In genomic region chr19:8663920-8664670, GRCh38 we compare ENCODE assay signal across 11 cellular contexts. TPM values are rescaled to one million over a fixed set of nuclear protein-coding genes. Genes with fewer than 3 reads are reported as not detected.
DNase-seq lines count a peak whose midpoint lies in the region; ATAC-seq and TF ChIP-seq lines count a peak whose summit lies in the region.
"Had no signal": no experiment of that assay in that cellular context is flagged by ENCODE, and none has a peak within 500 bp of the region (broad histone marks: within the 10 kb centered on the region; RNA-seq: fewer than 3 reads in every experiment).

No MANE protein-coding gene starts in this region.

- H3K4me1 ChIP-seq in DND-41 (ENCODE audit: insufficient read depth, low read length) (peaks cover 67% of the 10 kb centered on the region), spleen (peaks cover 0 to 25% (median 5%) of the 10 kb centered on the region in 6 donors)

- peak overlapping the region; percentile 54 for H3K4me2 ChIP-seq in DND-41 (ENCODE audit: insufficient read depth, low read length)

- peak overlapping the region; percentile 54 for H2AFZ ChIP-seq in DND-41 (ENCODE audit: low read depth, low read length)

- no peaks in the 10 kb centered on the region for H3K9me3 ChIP-seq in DND-41 (ENCODE audit: insufficient read depth, low read length, severe bottlenecking)
- H3K9me3 ChIP-seq in spleen, result peaks cover 0 to 4% (median 0%) of the 10 kb centered on the region in 8 donors

- ATAC-seq in DND-41 (ENCODE audit: insufficient read depth, low read depth), result peak; percentile 87

- H3K36me3 Mint-ChIP-seq in activated naive CD4-positive, alpha-beta T cell treated with anti-CD3 and anti-CD28 coated beads for 36 hours (ENCODE audit: low read depth), result no peaks in the 10 kb centered on the region
- H3K36me3 Mint-ChIP-seq: type B pancreatic cell had no signal

- H3K36me3 ChIP-seq in DND-41 (ENCODE audit: insufficient read depth, low read length) (no peaks in the 10 kb centered on the region), spleen (no peaks in the 10 kb centered on the region)

- no peaks in the 10 kb centered on the region for H4K20me1 ChIP-seq in DND-41 (ENCODE audit: insufficient read depth, low read length)

- H3K27ac ChIP-seq in DND-41 (ENCODE audit: low read length) (peak overlapping the region; percentile 79), spleen (peak overlapping the region in 4 of 8 donors; percentile 2 to 53 (median 17))

- H3K4me3 ChIP-seq in DND-41 (ENCODE audit: low read depth in 1 of 2, low read length in 2 of 2) (peak overlapping the region in 1 of 2 experiments; percentile 36; a peak in 2 of 4 replicates), spleen (peak overlapping the region in 2 of 8 donors; percentile 17 to 42)

- no peak for TF ChIP-seq POLR2A in spleen (IDR thresholded peaks at IDR 0.05)

- H3K4me1 Mint-ChIP-seq in activated naive CD4-positive, alpha-beta T cell treated with anti-CD3 and anti-CD28 coated beads for 36 hours (ENCODE audit: low read depth), result peaks cover 21% of the 10 kb centered on the region

- H3K9ac ChIP-seq in DND-41 (ENCODE audit: low read depth, low read length), result peak overlapping the region; percentile 51

- CTCF ChIA-PET in activated naive CD4-positive, alpha-beta T cell treated with anti-CD3 and anti-CD28 coated beads for 36 hours (lab: Charles Lee), result interaction anchor here (0.5 to 1.5 kb wide), 6 partner anchors 10 to 473 kb away, joined by 3 to 9 read pairs (median 5); no protein-coding TSS in a partner anchor

- no peak overlapping the region for H3K27ac Mint-ChIP-seq in activated naive CD4-positive, alpha-beta T cell treated with anti-CD3 and anti-CD28 coated beads for 36 hours
- H3K27ac Mint-ChIP-seq: type B pancreatic cell had no signal

- H3K4me3 Mint-ChIP-seq in activated naive CD4-positive, alpha-beta T cell treated with anti-CD3 and anti-CD28 coated beads for 36 hours, result no peak overlapping the region
- H3K4me3 Mint-ChIP-seq: type B pancreatic cell had no signal

- no peaks in the 10 kb centered on the region for H3K9me3 Mint-ChIP-seq in activated naive CD4-positive, alpha-beta T cell treated with anti-CD3 and anti-CD28 coated beads for 36 hours
- H3K9me3 Mint-ChIP-seq: type B pancreatic cell had no signal

- intact Hi-C loops in activated naive CD4-positive, alpha-beta T cell treated with anti-CD3 and anti-CD28 coated beads for 36 hours (cut with micrococcal nuclease), result no loop called here
- intact Hi-C loops in spleen (cut with DNase I; ENCODE audit: low total_unique reads), result no loop called here

- WGBS in spleen, 5 donors, result 12 to 29% (median 15%) methylated on average over 13 to 22 of the region's 22 CpGs

- no peaks in the 10 kb centered on the region for H3K27me3 ChIP-seq in DND-41 (ENCODE audit: insufficient read depth, low read length, poor library complexity)
- peaks cover 0 to 26% (median 0%) of the 10 kb centered on the region in 7 donors for H3K27me3 ChIP-seq in spleen (replicated peaks in 1 of 7)

- H3K79me2 ChIP-seq in DND-41 (ENCODE audit: insufficient read depth, low read length), result no peaks in the 10 kb centered on the region

- TF ChIP-seq CTCF in DND-41 (IDR thresholded peaks at IDR 0.05; ENCODE audit: borderline replicate concordance, extremely low read depth, low read length, poor library complexity, severe bottlenecking) (no peak), spleen (IDR thresholded peaks at IDR 0.05 in 8 of 11, conservative IDR thresholded peaks at IDR 0.05 in 3 of 11) (no peak)

- DNase-seq in DND-41 (peak; percentile 94), T-helper 2 cell (peak in 3 of 5 experiments; percentile 17 to 81 (median 17)), spleen (no peak), NCI-H510A (lab: John Stamatoyannopoulos, UW) (no peak), GM19238 (ENCODE audit: insufficient read length, low spot score) (no peak), NCI-H2107 (lab: John Stamatoyannopoulos, UW) (no peak)
- DNase-seq in activated naive CD4-positive, alpha-beta T cell treated with anti-CD3 and anti-CD28 coated beads for 36 hours, result peak; percentile 65
- DNase-seq in stimulated activated CD4-positive, alpha-beta T cell treated with anti-CD3 and anti-CD28 coated beads, Interleukin-12 subunit alpha, Interleukin-12 subunit beta, amount 100 ng/mL, for 24 hours (ENCODE audit: low read depth in 2 of 2), result peak; percentile 2 to 37
- DNase-seq: glutamatergic neuron had no signal

- no peaks in the 10 kb centered on the region for H3K27me3 Mint-ChIP-seq in activated naive CD4-positive, alpha-beta T cell treated with anti-CD3 and anti-CD28 coated beads for 36 hours (ENCODE audit: low read depth)

RNA-seq across cellular contexts. Expression of gene NFILZ, which starts 33.7 kb away (rescaled TPM):
- total RNA-seq in activated naive CD4-positive, alpha-beta T cell treated with anti-CD3 and anti-CD28 coated beads for 36 hours, result not detected
- not detected for total RNA-seq in spleen
- polyA plus RNA-seq in spleen, result not detected
- total RNA-seq: NCI-H460 had no signal

RNA-seq across cellular contexts. Expression of gene ACTL9, which starts 34.5 kb away (rescaled TPM):
- total RNA-seq in activated naive CD4-positive, alpha-beta T cell treated with anti-CD3 and anti-CD28 coated beads for 36 hours, result not detected
- not detected for total RNA-seq in spleen
- polyA plus RNA-seq in spleen, result not detected
- total RNA-seq: NCI-H460 had no signal

RNA-seq across cellular contexts. Expression of gene ADAMTS10, which starts 53.6 kb away (rescaled TPM):
- total RNA-seq in activated naive CD4-positive, alpha-beta T cell treated with anti-CD3 and anti-CD28 coated beads for 36 hours, result 1 to 10 TPM; 3.3 to 3.5 TPM
- total RNA-seq in spleen, result 10 to 100 TPM in 6 of 7 donors, 1 to 10 TPM in 1; 9.2 to 33.8 (median 20.2) TPM
- polyA plus RNA-seq in spleen, result 10 to 100 TPM in 2 of 3 donors, 1 to 10 TPM in 1; 7.8 to 22.4 (median 10.5) TPM

RNA-seq across cellular contexts. Expression of gene OR2Z1, which starts 57.3 kb away (rescaled TPM):
- not detected for total RNA-seq in activated naive CD4-positive, alpha-beta T cell treated with anti-CD3 and anti-CD28 coated beads for 36 hours
- not detected for total RNA-seq in spleen
- not detected for polyA plus RNA-seq in spleen
- total RNA-seq: NCI-H460 had no signal

Comparison
In these comparisons a context has a peak if more than half of its experiments do, and no peak if none do; other contexts are left out.
1. DNase-seq: peak in DND-41 (single experiment), T-helper 2 cell (3 of 5), activated naive CD4-positive, alpha-beta T cell treated with anti-CD3 and anti-CD28 coated beads for 36 hours (single experiment) and stimulated activated CD4-positive, alpha-beta T cell treated with anti-CD3 and anti-CD28 coated beads, Interleukin-12 subunit alpha, Interleukin-12 subunit beta, amount 100 ng/mL, for 24 hours (2 of 2); none in spleen (single experiment), NCI-H510A (single experiment), GM19238 (single experiment) and NCI-H2107 (single experiment).